In genomic region chr3:168051579-168052183, GRCh38 we compare ENCODE assay signal across 8 cellular contexts. TPM values are rescaled to one million over a fixed set of nuclear protein-coding genes. Genes with fewer than 3 reads are reported as not detected.
DNase-seq lines count a peak whose midpoint lies in the region; ATAC-seq, FAIRE-seq and TF ChIP-seq lines count a peak whose summit lies in the region.

No MANE protein-coding gene starts in this region.

- no peak overlapping the region for H3K4me3 ChIP-seq in HepG2 (replicated peaks in 1 of 3; ENCODE audit: insufficient read depth in 1 of 3, low read depth in 2 of 3, low read length in 3 of 3)

- 0 out of 5 replicates have a peak, but pooled peaks cover 0 to 4% of the 10 kb centered on the region in 2 experiments for H3K36me3 ChIP-seq in HepG2 (replicated peaks in 1 of 2; ENCODE audit: control insufficient read depth in 1 of 2, insufficient read depth in 2 of 2, low read length in 2 of 2)

- no peak for TF ChIP-seq RAD21 in HepG2 (CRISPR knock-in tag; IDR thresholded peaks at IDR 0.05)

- no peaks in the 10 kb centered on the region for H3K4me1 ChIP-seq in foreskin keratinocyte
- H3K4me1 ChIP-seq in HepG2 (ENCODE audit: insufficient read depth, low read length): peaks cover 6% of the 10 kb centered on the region

- no peak overlapping the region for H3K27ac ChIP-seq in foreskin keratinocyte
- H3K27ac ChIP-seq in HepG2 (ENCODE audit: extremely low read length, insufficient read depth, low read length): no peak overlapping the region

- DNase-seq in GM10266 (ENCODE audit: extremely low spot score): peak; percentile 49
- peak; percentile 46 for DNase-seq in LHCN-M2 (ENCODE audit: low read depth)
- DNase-seq in left cardiac atrium: no peak
- no peak for DNase-seq in NCI-H226
- DNase-seq in foreskin keratinocyte: no peak
- DNase-seq in NCI-H1436 (lab: John Stamatoyannopoulos, UW): no peak
- DNase-seq in HepG2 (ENCODE audit: low spot score): no peak

- H3K4me2 ChIP-seq in HepG2 (ENCODE audit: low read depth, low read length): no peak overlapping the region

- POLR2A ChIA-PET in HepG2 (lab: Yijun Ruan, JAX): no interaction called here

- CTCF ChIA-PET in HepG2 (lab: Yijun Ruan, JAX; ENCODE audit: low intra/inter-chr PET ratio, low total read pairs): no interaction called here

- BruUV-seq in HepG2 (replicated peaks; lab: Mats Ljungman, UMichigan): no TSS peak

- FAIRE-seq in HepG2 (lab: Jason Lieb, UNC): no peak

- TF ChIP-seq CTCF in GM10266 (IDR thresholded peaks at IDR 0.05; ENCODE audit: control insufficient read depth, insufficient read depth, low read depth, missing control alignments): no peak
- TF ChIP-seq CTCF in foreskin keratinocyte (conservative IDR thresholded peaks at IDR 0.05): no peak
- TF ChIP-seq CTCF in HepG2 (CRISPR knock-in tag; IDR thresholded peaks at IDR 0.05): no peak

- no peak overlapping the region for H3K9ac ChIP-seq in HepG2 (ENCODE audit: insufficient read depth, low read depth, low read length)

- no peak for TF ChIP-seq POLR2A in HepG2 (IDR thresholded peaks at IDR 0.05; ENCODE audit: insufficient read depth in 1 of 2, low read depth in 2 of 2, low read length in 2 of 2)

- in situ Hi-C loops in HepG2 (cut with HindIII; ENCODE audit: extremely low pct_ligation_motif_present, low pct_unique_long_range_greater_than_20kb): loop anchor here (5.0 kb wide), 1 partner anchor 111 kb away; no protein-coding TSS in a partner anchor

- intact Hi-C loops in left cardiac atrium (cut with DNase I): loop anchor here in 1 of 2 donors (5.0 kb wide), 1 partner anchor 41 kb away; no protein-coding TSS in a partner anchor
- intact Hi-C loops in HepG2 (cut with micrococcal nuclease; ENCODE audit: unreplicated experiment): loop anchor here (2.0 kb wide), 1 partner anchor 77 kb away; no protein-coding TSS in a partner anchor

- peaks cover 32% of the 10 kb centered on the region for H3K79me2 ChIP-seq in HepG2 (ENCODE audit: insufficient read depth, low read length)

- WGBS in HepG2 (ENCODE audit: low lambda C conversion rate): 93% methylated on average over 8 of the region's 8 CpGs

- no peak overlapping the region for H2AFZ ChIP-seq in HepG2 (ENCODE audit: low read length)

- H3K9me3 ChIP-seq in HepG2 (ENCODE audit: low read length): peaks cover 5% of the 10 kb centered on the region; the same call in 1 of the 2 replicates

- H3K27me3 ChIP-seq in foreskin keratinocyte (no peaks in the 10 kb centered on the region), HepG2 (ENCODE audit: control insufficient read depth in 1 of 2, insufficient read depth in 2 of 2, low read length in 2 of 2) (no peaks in the 10 kb centered on the region)

- peak; percentile 65 for ATAC-seq in GM21576 (IDR thresholded peaks at IDR 0.05; ENCODE audit: unreplicated experiment)
- peak; percentile 28 to 59 for ATAC-seq in left cardiac atrium
- ATAC-seq in foreskin keratinocyte: no peak
- no peak for ATAC-seq in HepG2

- H4K20me1 ChIP-seq in HepG2 (ENCODE audit: insufficient read depth, low read length): 0 out of 2 replicates have a peak, but pooled peaks cover 5% of the 10 kb centered on the region

- TF ChIP-seq EP300 in HepG2 (IDR thresholded peaks at IDR 0.05; ENCODE audit: low read depth in 2 of 2, low read length in 2 of 2) (no peak), HepG2 (CRISPR knock-in tag; IDR thresholded peaks at IDR 0.05; ENCODE audit: borderline replicate concordance) (no peak)

TF ChIP-seq in HepG2, 621 proteins besides CTCF, POLR2A, EP300 and RAD21 (continues in another document):
- no peak for TF ChIP-seq ATF7-NPFF (CRISPR knock-in tag; IDR thresholded peaks at IDR 0.05; ENCODE audit: low read depth)
- TF ChIP-seq, protein P1, sequence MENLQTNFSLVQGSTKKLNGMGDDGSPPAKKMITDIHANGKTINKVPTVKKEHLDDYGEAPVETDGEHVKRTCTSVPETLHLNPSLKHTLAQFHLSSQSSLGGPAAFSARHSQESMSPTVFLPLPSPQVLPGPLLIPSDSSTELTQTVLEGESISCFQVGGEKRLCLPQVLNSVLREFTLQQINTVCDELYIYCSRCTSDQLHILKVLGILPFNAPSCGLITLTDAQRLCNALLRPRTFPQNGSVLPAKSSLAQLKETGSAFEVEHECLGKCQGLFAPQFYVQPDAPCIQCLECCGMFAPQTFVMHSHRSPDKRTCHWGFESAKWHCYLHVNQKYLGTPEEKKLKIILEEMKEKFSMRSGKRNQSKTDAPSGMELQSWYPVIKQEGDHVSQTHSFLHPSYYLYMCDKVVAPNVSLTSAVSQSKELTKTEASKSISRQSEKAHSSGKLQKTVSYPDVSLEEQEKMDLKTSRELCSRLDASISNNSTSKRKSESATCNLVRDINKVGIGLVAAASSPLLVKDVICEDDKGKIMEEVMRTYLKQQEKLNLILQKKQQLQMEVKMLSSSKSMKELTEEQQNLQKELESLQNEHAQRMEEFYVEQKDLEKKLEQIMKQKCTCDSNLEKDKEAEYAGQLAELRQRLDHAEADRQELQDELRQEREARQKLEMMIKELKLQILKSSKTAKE (CRISPR knock-in tag; IDR thresholded peaks at IDR 0.05; ENCODE audit: borderline replicate concordance): no peak
- TF ChIP-seq HMG20A (CRISPR knock-in tag; IDR thresholded peaks at IDR 0.05; ENCODE audit: borderline replicate concordance): no peak
- no peak for TF ChIP-seq REXO4 (CRISPR knock-in tag; IDR thresholded peaks at IDR 0.05; ENCODE audit: borderline replicate concordance)
- no peak for TF ChIP-seq ZNF709 (CRISPR knock-in tag; IDR thresholded peaks at IDR 0.05)
- TF ChIP-seq SP5 (CRISPR knock-in tag; IDR thresholded peaks at IDR 0.05; ENCODE audit: borderline replicate concordance, low read depth): no peak
- TF ChIP-seq POLR2AphosphoS5 (IDR thresholded peaks at IDR 0.05; ENCODE audit: low read depth, low read length): no peak
- TF ChIP-seq, protein P2, sequence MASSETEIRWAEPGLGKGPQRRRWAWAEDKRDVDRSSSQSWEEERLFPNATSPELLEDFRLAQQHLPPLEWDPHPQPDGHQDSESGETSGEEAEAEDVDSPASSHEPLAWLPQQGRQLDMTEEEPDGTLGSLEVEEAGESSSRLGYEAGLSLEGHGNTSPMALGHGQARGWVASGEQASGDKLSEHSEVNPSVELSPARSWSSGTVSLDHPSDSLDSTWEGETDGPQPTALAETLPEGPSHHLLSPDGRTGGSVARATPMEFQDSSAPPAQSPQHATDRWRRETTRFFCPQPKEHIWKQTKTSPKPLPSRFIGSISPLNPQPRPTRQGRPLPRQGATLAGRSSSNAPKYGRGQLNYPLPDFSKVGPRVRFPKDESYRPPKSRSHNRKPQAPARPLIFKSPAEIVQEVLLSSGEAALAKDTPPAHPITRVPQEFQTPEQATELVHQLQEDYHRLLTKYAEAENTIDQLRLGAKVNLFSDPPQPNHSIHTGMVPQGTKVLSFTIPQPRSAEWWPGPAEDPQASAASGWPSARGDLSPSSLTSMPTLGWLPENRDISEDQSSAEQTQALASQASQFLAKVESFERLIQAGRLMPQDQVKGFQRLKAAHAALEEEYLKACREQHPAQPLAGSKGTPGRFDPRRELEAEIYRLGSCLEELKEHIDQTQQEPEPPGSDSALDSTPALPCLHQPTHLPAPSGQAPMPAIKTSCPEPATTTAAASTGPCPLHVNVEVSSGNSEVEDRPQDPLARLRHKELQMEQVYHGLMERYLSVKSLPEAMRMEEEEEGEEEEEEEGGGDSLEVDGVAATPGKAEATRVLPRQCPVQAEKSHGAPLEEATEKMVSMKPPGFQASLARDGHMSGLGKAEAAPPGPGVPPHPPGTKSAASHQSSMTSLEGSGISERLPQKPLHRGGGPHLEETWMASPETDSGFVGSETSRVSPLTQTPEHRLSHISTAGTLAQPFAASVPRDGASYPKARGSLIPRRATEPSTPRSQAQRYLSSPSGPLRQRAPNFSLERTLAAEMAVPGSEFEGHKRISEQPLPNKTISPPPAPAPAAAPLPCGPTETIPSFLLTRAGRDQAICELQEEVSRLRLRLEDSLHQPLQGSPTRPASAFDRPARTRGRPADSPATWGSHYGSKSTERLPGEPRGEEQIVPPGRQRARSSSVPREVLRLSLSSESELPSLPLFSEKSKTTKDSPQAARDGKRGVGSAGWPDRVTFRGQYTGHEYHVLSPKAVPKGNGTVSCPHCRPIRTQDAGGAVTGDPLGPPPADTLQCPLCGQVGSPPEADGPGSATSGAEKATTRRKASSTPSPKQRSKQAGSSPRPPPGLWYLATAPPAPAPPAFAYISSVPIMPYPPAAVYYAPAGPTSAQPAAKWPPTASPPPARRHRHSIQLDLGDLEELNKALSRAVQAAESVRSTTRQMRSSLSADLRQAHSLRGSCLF (CRISPR knock-in tag; IDR thresholded peaks at IDR 0.05; ENCODE audit: borderline replicate concordance): no peak
- TF ChIP-seq FIP1L1 (IDR thresholded peaks at IDR 0.05; ENCODE audit: borderline replicate concordance, insufficient read depth, low read depth, low read length): no peak
- TF ChIP-seq ZNF775 (CRISPR knock-in tag; IDR thresholded peaks at IDR 0.05; ENCODE audit: borderline replicate concordance): no peak

RNA-seq across cellular contexts. Expression of gene GOLIM4, which starts 44.0 kb away (rescaled TPM):
- total RNA-seq in LHCN-M2 (2014; rRNA removed) (35.8 and 42.1 TPM in 2 replicates), left cardiac atrium (10 to 100 TPM; 52.3 to 52.4 TPM), foreskin keratinocyte (33.4 and 37.9 TPM in 2 replicates), HepG2 (2016; rRNA removed; fragmentation: Illumina TruSeq; extraction: Trizol) (31.5 and 47.7 TPM in 2 replicates)
- polyA plus RNA-seq in LHCN-M2 (2012): 16.1 TPM
- polyA plus RNA-seq in foreskin keratinocyte (7.4 and 8.2 TPM in 2 replicates), HepG2 (2011; rRNA removed) (10.8 and 10.9 TPM in 2 replicates)
- total RNA-seq in HepG2 (2016; cell fraction: cytosol; rRNA removed; fragmentation: Illumina TruSeq; extraction: Trizol; ENCODE audit: low read depth): 7.7 and 9.3 TPM in 2 replicates
- total RNA-seq in HepG2 (2016; cell fraction: insoluble cytoplasmic fraction; rRNA removed; fragmentation: Illumina TruSeq; extraction: Trizol): 33.4 and 49.5 TPM in 2 replicates
- 11.5 and 12.4 TPM in 2 replicates for total RNA-seq in HepG2 (2016; cell fraction: membrane; rRNA removed; fragmentation: Illumina TruSeq; extraction: Trizol)
- total RNA-seq in HepG2 (2016; cell fraction: nucleus; rRNA removed; fragmentation: Illumina TruSeq; extraction: Trizol): 45.0 and 48.7 TPM in 2 replicates
- 13.3 and 13.6 TPM in 2 replicates for polyA plus RNA-seq in HepG2 (2011; cell fraction: cytosol; rRNA removed)
- polyA plus RNA-seq in HepG2 (2011; cell fraction: nucleus; rRNA removed): 12.0 and 12.4 TPM in 2 replicates
- 26.9 and 28.2 TPM in 2 replicates for polyA plus RNA-seq in HepG2 (2012)
- polyA plus RNA-seq in HepG2 (2016; cell fraction: cytosol; fragmentation: Illumina TruSeq; extraction: Trizol; ENCODE audit: low read depth): 1.1 and 1.4 TPM in 2 replicates
- 26.8 and 32.2 TPM in 2 replicates for polyA plus RNA-seq in HepG2 (2016; cell fraction: insoluble cytoplasmic fraction; fragmentation: Illumina TruSeq; extraction: Trizol; ENCODE audit: low read depth)
- 3.4 and 3.7 TPM in 2 replicates for polyA plus RNA-seq in HepG2 (2016; cell fraction: membrane; fragmentation: Illumina TruSeq; extraction: Trizol; ENCODE audit: low read depth)
- polyA plus RNA-seq in HepG2 (2016; cell fraction: nucleus; fragmentation: Illumina TruSeq; extraction: Trizol; ENCODE audit: insufficient read depth, low read depth): 44.3 and 45.5 TPM in 2 replicates
- 15.3 and 32.9 TPM in 2 replicates for polyA minus RNA-seq in HepG2 (2011; rRNA and poly(A)+ RNA removed; ENCODE audit: low replicate concordance)
- polyA minus RNA-seq in HepG2 (2011; cell fraction: cytosol; rRNA and poly(A)+ RNA removed): 24.1 and 25.6 TPM in 2 replicates
- 36.9 and 37.2 TPM in 2 replicates for polyA minus RNA-seq in HepG2 (2011; cell fraction: nucleus; rRNA and poly(A)+ RNA removed)

Comparison
In these comparisons a context has a peak if more than half of its experiments do, and no peak if none do; other contexts are left out.
1. DNase-seq: peak in GM10266 (single experiment) and LHCN-M2 (single experiment); none in left cardiac atrium (single experiment), NCI-H226 (single experiment), foreskin keratinocyte (0 of 2), NCI-H1436 (single experiment) and HepG2 (single experiment).
2. ATAC-seq: peak in GM21576 (single experiment) and left cardiac atrium (2 of 2); none in foreskin keratinocyte (single experiment) and HepG2 (single experiment).